10 cellular contexts compared by ENCODE assay signal in genomic region chr11:94925422-94926270, GRCh38. TPM values are rescaled to one million over a fixed set of nuclear protein-coding genes. Genes with fewer than 3 reads are reported as not detected.
DNase-seq lines count a peak whose midpoint lies in the region; ATAC-seq, FAIRE-seq and TF ChIP-seq lines count a peak whose summit lies in the region.
"Had no signal": no experiment of that assay in that cellular context is flagged by ENCODE, and none has a peak within 500 bp of the region (broad histone marks: within the 10 kb centered on the region; RNA-seq: fewer than 3 reads in every experiment).

No MANE protein-coding gene starts in this region.

- H3K4me2 ChIP-seq in BLaER1 treated with 17β-estradiol and CSF1 and Interleukin-3, amounts not matched to agents 10 nM and 100 nM = peak overlapping the region; percentile 71 to 93 (median 84)
- no peak overlapping the region for H3K4me2 ChIP-seq in mesenchymal stem cell (ENCODE audit: low read length, poor library complexity, severe bottlenecking)
- H3K4me2 ChIP-seq in PC-3 (ENCODE audit: low read length) = no peak overlapping the region

- peak overlapping the region; percentile 77 for H4K8ac ChIP-seq in mesenchymal stem cell (ENCODE audit: low read length)

- H3K79me2 ChIP-seq in PC-3 (ENCODE audit: low read length) = no peaks in the 10 kb centered on the region

- no peak for FAIRE-seq in GM12891 (lab: Jason Lieb, UNC)
- FAIRE-seq: colon had no signal

- H3K27ac ChIP-seq in BLaER1 treated with 17β-estradiol and CSF1 and Interleukin-3, amounts not matched to agents 10 nM and 100 nM = peak overlapping the region in 10 of 11 experiments; percentile 36 to 83 (median 68); a peak in 18 of 22 replicates
- H3K27ac ChIP-seq in mesenchymal stem cell (ENCODE audit: low read length, poor library complexity, severe bottlenecking) (peak overlapping the region; percentile 90), PC-3 (ENCODE audit: low read length) (no peak overlapping the region)

- H3K27me3 ChIP-seq in BLaER1 treated with 17β-estradiol and CSF1 and Interleukin-3, amounts not matched to agents 10 nM and 100 nM = no peaks in the 10 kb centered on the region
- H3K27me3 ChIP-seq in mesenchymal stem cell (ENCODE audit: control insufficient read depth in 1 of 2, insufficient read depth in 1 of 2, low read length in 2 of 2) = no peaks in the 10 kb centered on the region
- no peaks in the 10 kb centered on the region for H3K27me3 ChIP-seq in PC-3 (ENCODE audit: low read length)

- peak overlapping the region; percentile 98 for H4K91ac ChIP-seq in mesenchymal stem cell (ENCODE audit: low read length)

- ATAC-seq in GM21390 (IDR thresholded peaks at IDR 0.05; ENCODE audit: unreplicated experiment) (peak; percentile 43), T-cell (replicated peaks in 1 of 4) (peak in 3 of 4 experiments; percentile 29 to 31 (median 31)), PC-3 (no peak)

- intact Hi-C loops in PC-3 (cut with micrococcal nuclease) = no loop called here

- no peaks in the 10 kb centered on the region for H3K79me1 ChIP-seq in mesenchymal stem cell (replicated peaks; ENCODE audit: low read length, poor library complexity, severe bottlenecking)

- peaks cover 78 to 89% (median 86%) of the 10 kb centered on the region in 10 experiments for H3K4me1 ChIP-seq in BLaER1 treated with 17β-estradiol and CSF1 and Interleukin-3, amounts not matched to agents 10 nM and 100 nM
- H3K4me1 ChIP-seq in mesenchymal stem cell (ENCODE audit: control insufficient read depth, insufficient read depth, low read depth, low read length) = peaks cover 21% of the 10 kb centered on the region
- no peaks in the 10 kb centered on the region for H3K4me1 ChIP-seq in PC-3 (ENCODE audit: insufficient read depth, low read length)

- peaks cover 0 to 3% (median 0%) of the 10 kb centered on the region in 11 experiments; a peak in 1 of 22 replicates for H4K20me1 ChIP-seq in BLaER1 treated with 17β-estradiol and CSF1 and Interleukin-3, amounts not matched to agents 10 nM and 100 nM
- no peaks in the 10 kb centered on the region for H4K20me1 ChIP-seq in PC-3 (ENCODE audit: low read length)

- H2AFZ ChIP-seq in mesenchymal stem cell (ENCODE audit: low read depth, low read length) (no peak overlapping the region), PC-3 (ENCODE audit: low read length) (no peak overlapping the region)

- peak overlapping the region; percentile 58 to 71 (median 66) for H3K4me3 Mint-ChIP-seq in T-cell

- peaks cover 0 to 6% (median 0%) of the 10 kb centered on the region in 3 donors for H3K9me3 Mint-ChIP-seq in T-cell

- no peaks in the 10 kb centered on the region for H3F3A ChIP-seq in PC-3 (ENCODE audit: low read length, unreplicated experiment)

- DNase-seq in T-cell = no peak
- peak; percentile 62 for DNase-seq in mesenchymal stem cell
- no peak for DNase-seq in KG1 (lab: John Stamatoyannopoulos, UW)
- DNase-seq in stimulated activated CD4-positive, alpha-beta T cell treated with anti-CD3 and anti-CD28 coated beads, Interleukin-15, amount 100 ng/mL, for 24 hours = no peak
- DNase-seq in PC-3 = no peak
- no peak for DNase-seq in GM12891 (ENCODE audit: insufficient read length, low spot score)
- DNase-seq: DMS79 had no signal

- H2BK15ac ChIP-seq in mesenchymal stem cell (ENCODE audit: low read depth, poor library complexity, severe bottlenecking) = peak overlapping the region; percentile 39

- peak overlapping the region; percentile 90 to 99 for H2BK12ac ChIP-seq in mesenchymal stem cell (ENCODE audit: low read length in 2 of 2)

- H2BK120ac ChIP-seq in mesenchymal stem cell (ENCODE audit: low read depth, low read length) = peak overlapping the region; percentile 74

- no peak for TF ChIP-seq CTCF in PC-3 (conservative IDR thresholded peaks at IDR 0.05; ENCODE audit: low read depth, low read length)

- H3K36me3 Mint-ChIP-seq in T-cell = peaks cover 3% of the 10 kb centered on the region

- POLR2A ChIA-PET in T-cell (lab: Charles Lee) (no interaction called here), PC-3 (lab: Charles Lee; ENCODE audit: unreplicated experiment) (no interaction called here)

- H3K23ac ChIP-seq in mesenchymal stem cell (ENCODE audit: low read length in 2 of 2) = peak overlapping the region in 1 of 2 experiments; percentile 34

- TF ChIP-seq POLR2A in GM12891 (IDR thresholded peaks at IDR 0.05; ENCODE audit: low read depth, low read length) = no peak

- H2BK5ac ChIP-seq in mesenchymal stem cell (ENCODE audit: low read depth, low read length, poor library complexity, severe bottlenecking) = peak overlapping the region; percentile 49

- H3K14ac ChIP-seq in mesenchymal stem cell (ENCODE audit: low read length in 2 of 2) = peak overlapping the region in 1 of 2 experiments; percentile 89

- H3K9ac ChIP-seq in BLaER1 treated with 17β-estradiol and CSF1 and Interleukin-3, amounts not matched to agents 10 nM and 100 nM = peak overlapping the region in 7 of 11 experiments; percentile 21 to 69 (median 58); a peak in 11 of 22 replicates
- H3K9ac ChIP-seq in mesenchymal stem cell (ENCODE audit: low read length) = peak overlapping the region; percentile 81
- no peak overlapping the region for H3K9ac ChIP-seq in PC-3 (ENCODE audit: low read length)

- H3K9me2 ChIP-seq in PC-3 (replicated peaks; ENCODE audit: low read length) = no peaks in the 10 kb centered on the region

- BruUV-seq in PC-3 (replicated peaks; lab: Mats Ljungman, UMichigan) = no TSS peak

- CTCF ChIA-PET in T-cell (lab: Charles Lee) (no interaction called here), PC-3 (lab: Charles Lee) (no interaction called here)

- H3K4me1 Mint-ChIP-seq in T-cell = peaks cover 50 to 76% (median 58%) of the 10 kb centered on the region in 3 donors

- H3K18ac ChIP-seq in mesenchymal stem cell (ENCODE audit: low read depth in 1 of 2, low read length in 2 of 2) = peak overlapping the region; percentile 85 to 98

- H3K4ac ChIP-seq in mesenchymal stem cell (ENCODE audit: low read depth in 1 of 2, low read length in 2 of 2) = peak overlapping the region; percentile 75 to 99

- H3K9me3 ChIP-seq in BLaER1 treated with 17β-estradiol and CSF1 and Interleukin-3, amounts not matched to agents 10 nM and 100 nM (replicated peaks in 1 of 11) = peaks cover 7 to 16% (median 11%) of the 10 kb centered on the region in 11 experiments; a peak in 21 of 22 replicates
- H3K9me3 ChIP-seq in mesenchymal stem cell (ENCODE audit: control insufficient read depth, low read length) = no peaks in the 10 kb centered on the region
- H3K9me3 ChIP-seq in PC-3 (ENCODE audit: low read length) = no peaks in the 10 kb centered on the region

- H2AK5ac ChIP-seq in mesenchymal stem cell (ENCODE audit: low read length, severe bottlenecking) = peak overlapping the region; percentile 17

- H3K27me3 Mint-ChIP-seq in T-cell = no peaks in the 10 kb centered on the region

- peak overlapping the region; percentile 97 to 99 for H3K27ac Mint-ChIP-seq in T-cell

- no peaks in the 10 kb centered on the region for H3K36me3 ChIP-seq in BLaER1 treated with 17β-estradiol and CSF1 and Interleukin-3, amounts not matched to agents 10 nM and 100 nM
- H3K36me3 ChIP-seq in mesenchymal stem cell (ENCODE audit: control insufficient read depth in 1 of 2, insufficient read depth in 2 of 2, low read depth in 1 of 2, low read length in 2 of 2) (no peaks in the 10 kb centered on the region), PC-3 (ENCODE audit: low read depth, low read length) (no peaks in the 10 kb centered on the region)

- 31% methylated on average over 4 of the region's 7 CpGs for WGBS in mesenchymal stem cell

- peak overlapping the region in 3 of 10 experiments; percentile 26 to 45 (median 40); a peak in 1 of 20 replicates for H3K4me3 ChIP-seq in BLaER1 treated with 17β-estradiol and CSF1 and Interleukin-3, amounts not matched to agents 10 nM and 100 nM
- H3K4me3 ChIP-seq in mesenchymal stem cell (ENCODE audit: insufficient read depth in 1 of 2, low read depth in 1 of 2, low read length in 2 of 2) (no peak overlapping the region), PC-3 (ENCODE audit: low read length) (no peak overlapping the region)

TF ChIP-seq in GM12891, 5 proteins besides CTCF, POLR2A, EP300 and RAD21:
- TF ChIP-seq PAX5 (IDR thresholded peaks at IDR 0.05; ENCODE audit: insufficient read depth, low read length, severe bottlenecking) (no peak), SPI1 (IDR thresholded peaks at IDR 0.05; ENCODE audit: low read depth, low read length) (no peak), POU2F2 (IDR thresholded peaks at IDR 0.05; ENCODE audit: low read depth, low read length) (no peak), TAF1 (IDR thresholded peaks at IDR 0.05; ENCODE audit: low read depth, low read length) (no peak), POLR2AphosphoS5 (IDR thresholded peaks at IDR 0.05; ENCODE audit: low read depth, low read length) (no peak)

RNA-seq across cellular contexts. Expression of gene CWC15, which starts 47.7 kb away (rescaled TPM):
- total RNA-seq in T-cell = 10 to 100 TPM; 56.4 to 91.0 (median 64.1) TPM
- polyA plus RNA-seq in mesenchymal stem cell (2013, experiment 1 of 2) = 113 TPM
- 117 TPM for polyA plus RNA-seq in mesenchymal stem cell (2013, experiment 2 of 2)
- total RNA-seq in PC-3 (2014; rRNA removed) = 56.9 and 63.5 TPM in 2 replicates
- polyA plus RNA-seq in GM12891 (2012; ENCODE audit: low read depth, missing spikeins) = 74.7 TPM

RNA-seq across cellular contexts. Expression of gene KDM4D, which starts 47.9 kb away (rescaled TPM):
- total RNA-seq in T-cell (under 1 TPM; 0.33 to 0.57 (median 0.50) TPM), PC-3 (2014; rRNA removed) (2.7 and 4.1 TPM in 2 replicates)
- 0.40 TPM for polyA plus RNA-seq in mesenchymal stem cell (2013, experiment 1 of 2)
- polyA plus RNA-seq in mesenchymal stem cell (2013, experiment 2 of 2) = 0.41 TPM
- 0.53 TPM for polyA plus RNA-seq in GM12891 (2012; ENCODE audit: low read depth, missing spikeins)

Comparison
In these comparisons a context has a peak if more than half of its experiments do, and no peak if none do; other contexts are left out.
1. H3K4me2 ChIP-seq: peak in BLaER1 treated with 17β-estradiol and CSF1 and Interleukin-3, amounts not matched to agents 10 nM and 100 nM (11 of 11); none in mesenchymal stem cell (single experiment) and PC-3 (single experiment).